8 cellular contexts compared by ENCODE assay signal in the genomic region with DNA sequence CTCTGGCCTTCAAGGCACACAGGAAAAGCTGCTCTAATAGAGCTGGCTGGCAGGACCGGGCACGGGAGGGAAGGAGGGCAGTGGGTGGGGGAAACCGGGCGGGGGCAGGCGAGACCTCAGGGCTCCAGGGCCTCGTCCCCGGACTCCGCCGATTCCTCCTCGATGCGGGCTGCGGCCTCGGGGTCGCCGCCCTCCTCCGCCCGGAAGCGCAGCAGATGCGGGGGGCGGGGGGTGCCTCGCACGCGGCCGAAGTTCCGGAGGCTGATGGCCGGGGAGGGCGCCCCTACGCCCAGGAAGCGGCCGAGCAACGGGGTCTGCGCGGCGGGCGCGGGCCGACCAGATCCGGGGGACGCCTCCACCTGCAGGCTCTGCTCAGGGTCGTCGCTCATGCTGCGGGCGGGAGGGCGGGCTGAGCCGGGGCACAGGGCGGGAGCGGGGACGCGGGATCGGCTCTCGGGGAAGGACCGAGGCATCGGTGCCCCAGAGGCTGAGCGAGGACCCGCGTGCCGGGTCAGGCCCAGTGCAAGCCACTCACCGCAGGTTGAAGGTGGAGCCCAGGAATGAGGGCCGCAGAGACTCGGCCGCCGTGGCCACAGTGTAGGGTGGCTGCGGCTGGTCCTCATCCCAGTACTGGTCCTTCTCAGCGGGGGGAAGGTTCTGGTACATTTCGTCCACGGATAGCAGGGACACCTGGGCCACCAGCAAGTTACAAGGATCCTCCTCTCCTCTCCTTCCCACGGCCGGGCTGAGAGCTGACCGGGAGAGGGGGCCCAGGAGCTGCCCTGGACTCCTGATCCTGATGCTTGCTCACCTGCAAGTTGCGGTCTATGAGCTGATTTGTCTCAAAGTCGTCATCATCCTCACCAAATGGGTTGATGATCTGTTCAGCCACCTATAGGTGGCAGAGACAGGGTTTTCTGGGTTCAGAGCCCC. TPM values are rescaled to one million over a fixed set of nuclear protein-coding genes. Genes with fewer than 3 reads are reported as not detected.
DNase-seq lines count a peak whose midpoint lies in the region; ATAC-seq and TF ChIP-seq lines count a peak whose summit lies in the region.

No MANE protein-coding gene starts in this region.

- TF ChIP-seq CTCF in BJ (IDR thresholded peaks at IDR 0.05; ENCODE audit: insufficient read depth, low read depth, low read length) (0 out of 2 replicates have a peak, but pooled peaks have one; percentile 11), HFF-Myc (IDR thresholded peaks at IDR 0.05; ENCODE audit: low read depth, low read length, missing control alignments) (no peak), astrocyte of the cerebellum (IDR thresholded peaks at IDR 0.05; ENCODE audit: low read depth, low read length, missing control alignments) (peak; percentile 34), kidney epithelial cell (IDR thresholded peaks at IDR 0.05; ENCODE audit: insufficient read depth, low read length, poor library complexity, severe bottlenecking) (peak; percentile 43)

- H3K4me3 ChIP-seq in BJ (ENCODE audit: low read depth, low read length) (peak overlapping the region; percentile 24), HFF-Myc (replicated peaks; ENCODE audit: low read depth, low read length) (peak overlapping the region; percentile 15), astrocyte of the cerebellum (ENCODE audit: low read depth, low read length) (peak overlapping the region; percentile 18), kidney epithelial cell (ENCODE audit: low read depth, low read length) (peak overlapping the region; percentile 27), subcutaneous abdominal adipose tissue (ENCODE audit: low read depth in 1 of 5, low read length in 5 of 5) (peak overlapping the region; percentile 22 to 57 (median 31))

- in situ Hi-C loops in astrocyte of the cerebellum (cut with HindIII; ENCODE audit: low sequenced_read_pairs) = no loop called here

- ATAC-seq in GM19452 (IDR thresholded peaks at IDR 0.05; ENCODE audit: unreplicated experiment) (no peak), HG02610 (IDR thresholded peaks at IDR 0.05; ENCODE audit: unreplicated experiment) (no peak)

- H3K4me1 ChIP-seq in subcutaneous abdominal adipose tissue (ENCODE audit: control insufficient read depth in 5 of 5, insufficient read depth in 5 of 5, low read length in 5 of 5) = peaks cover 3 to 32% (median 27%) of the 10 kb centered on the region in 5 donors

- POLR2A ChIA-PET in BJ (lab: Charles Lee) = interaction anchor here (1.2 kb wide), 1 partner anchor 35 kb away, joined by 4 read pairs; no protein-coding TSS in a partner anchor

- DNase-seq in BJ (ENCODE audit: low read depth) (no peak), HFF-Myc (ENCODE audit: extremely low read depth, low read depth) (no peak), astrocyte of the cerebellum (ENCODE audit: low read depth) (no peak), kidney epithelial cell (ENCODE audit: low read depth) (no peak), SHP77 (lab: John Stamatoyannopoulos, UW) (no peak)

- no peaks in the 10 kb centered on the region for H3K9me3 ChIP-seq in subcutaneous abdominal adipose tissue (ENCODE audit: control insufficient read depth in 5 of 5, low read length in 5 of 5)

- H3K27ac ChIP-seq in subcutaneous abdominal adipose tissue (ENCODE audit: low read depth, low read length) = no peak overlapping the region

- H3K36me3 ChIP-seq in BJ (ENCODE audit: control insufficient read depth, insufficient read depth, low read length) (peaks cover 9% of the 10 kb centered on the region), kidney epithelial cell (ENCODE audit: control insufficient read depth, insufficient read depth, low read length) (no peaks in the 10 kb centered on the region), subcutaneous abdominal adipose tissue (ENCODE audit: control insufficient read depth in 5 of 5, insufficient read depth in 5 of 5, low read length in 5 of 5) (peaks cover 0 to 22% (median 12%) of the 10 kb centered on the region in 5 donors)

- CTCF ChIA-PET in BJ (lab: Yijun Ruan, JAX) = interaction anchor here (0.7 to 3.4 kb wide), 11 partner anchors 8 to 230 kb away, joined by 3 to 10 read pairs (median 4); partner anchors contain the start of gene BTBD19

- H3K9ac ChIP-seq in subcutaneous abdominal adipose tissue (ENCODE audit: low read length in 5 of 5) = peak overlapping the region in 3 of 5 donors; percentile 12 to 68 (median 55)

- H3K27me3 ChIP-seq in BJ (ENCODE audit: control insufficient read depth, insufficient read depth, low read length) = no peaks in the 10 kb centered on the region
- no peaks in the 10 kb centered on the region for H3K27me3 ChIP-seq in kidney epithelial cell (ENCODE audit: control insufficient read depth, insufficient read depth, low read length)
- peaks cover 0 to 3% (median 0%) of the 10 kb centered on the region in 5 donors for H3K27me3 ChIP-seq in subcutaneous abdominal adipose tissue (ENCODE audit: control insufficient read depth in 5 of 5, insufficient read depth in 4 of 5, low read length in 5 of 5)

RNA-seq across cellular contexts. Expression of gene BEST4, which starts 3.6 kb away (rescaled TPM):
- 0.16 and 0.22 TPM in 2 replicates for polyA plus RNA-seq in BJ (2011; rRNA removed)
- polyA minus RNA-seq in BJ (2011; rRNA and poly(A)+ RNA removed) = not detected in 2 replicates
- total RNA-seq in kidney epithelial cell = 0.25 TPM in 1 of 2 replicates, not detected in the other

RNA-seq across cellular contexts. Expression of gene RPS8, which starts 9.0 kb away (rescaled TPM):
- 3,104 and 3,306 TPM in 2 replicates for polyA plus RNA-seq in BJ (2011; rRNA removed)
- polyA minus RNA-seq in BJ (2011; rRNA and poly(A)+ RNA removed) = 280 and 513 TPM in 2 replicates
- 3,692 and 4,100 TPM in 2 replicates for total RNA-seq in kidney epithelial cell

RNA-seq across cellular contexts. Expression of gene PLK3, which starts 15.8 kb away (rescaled TPM):
- 25.9 and 45.9 TPM in 2 replicates for polyA plus RNA-seq in BJ (2011; rRNA removed)
- 23.5 and 34.4 TPM in 2 replicates for polyA minus RNA-seq in BJ (2011; rRNA and poly(A)+ RNA removed)
- 53.7 and 85.0 TPM in 2 replicates for total RNA-seq in kidney epithelial cell

RNA-seq across cellular contexts. Expression of gene DYNLT4, which starts 22.8 kb away (rescaled TPM):
- polyA plus RNA-seq in BJ (2011; rRNA removed) = 0.26 TPM in 1 of 2 replicates, not detected in the other
- not detected in 2 replicates for polyA minus RNA-seq in BJ (2011; rRNA and poly(A)+ RNA removed)
- total RNA-seq in kidney epithelial cell = 0.25 and 0.41 TPM in 2 replicates

RNA-seq across cellular contexts. Expression of gene BTBD19, which starts 24.0 kb away (rescaled TPM):
- 18.0 and 25.7 TPM in 2 replicates for polyA plus RNA-seq in BJ (2011; rRNA removed)
- polyA minus RNA-seq in BJ (2011; rRNA and poly(A)+ RNA removed) = 13.2 and 16.0 TPM in 2 replicates
- 3.8 and 4.4 TPM in 2 replicates for total RNA-seq in kidney epithelial cell
